In genomic region chr13:22561581-22561980, GRCh38 we compare ENCODE assay signal across 30 cellular contexts.
A peak's percentile ranks its signal among the peaks of the same experiment; 100 is the strongest.
DNase-seq lines count a peak whose midpoint lies in the region; ATAC-seq and TF ChIP-seq lines count a peak whose summit lies in the region.
"Had no signal": no experiment of that assay in that cellular context is flagged by ENCODE, and none has a peak within 500 bp of the region (broad histone marks: within the 10 kb centered on the region; RNA-seq: fewer than 3 reads in every experiment).

No MANE protein-coding gene starts in this region.

- H3K36me3 ChIP-seq in testis (ENCODE audit: low read depth, missing control alignments), result no peaks in the 10 kb centered on the region
- H3K36me3 ChIP-seq: sigmoid colon, suprapubic skin had no signal

- H3K9me3 ChIP-seq in testis, result no peaks in the 10 kb centered on the region

- TF ChIP-seq CTCF in testis (IDR thresholded peaks at IDR 0.05), result no peak

- DNase-seq in DMS 273 treated with DMSO at 0.1 percent for 48 hours (lab: John Stamatoyannopoulos, UW), result peak; percentile 5
- peak; percentile 77 for DNase-seq in NCI-H1092 (lab: John Stamatoyannopoulos, UW)
- peak; percentile 55 to 77 for DNase-seq in NCI-H524 (lab: John Stamatoyannopoulos, UW)
- peak; percentile 37 for DNase-seq in astrocyte of the hippocampus (ENCODE audit: low read depth, low spot score)
- no peak for DNase-seq in Kasumi-1 (lab: John Stamatoyannopoulos, UW)
- no peak for DNase-seq in testis
- DNase-seq in hepatic stellate cell (ENCODE audit: low spot score), result no peak
- DNase-seq: ACHN; activated B cell treated with CpG ODN at 0.5 μM for 24 hours; activated CD8-positive, alpha-beta memory T cell treated with anti-CD3 and anti-CD28 coated beads, Interleukin-2, amount 10 ng/mL, durations not matched to agents 7 days and 5 days; activated naive CD4-positive, alpha-beta T cell treated with anti-CD3 and anti-CD28 coated beads, Interleukin-2, amount 50 U/mL, for 16 hours; aorta; cortex of kidney; EL; HCEC 1CT; head of caudate nucleus; left colon; MM.1S; NCI-H1436 treated with DMSO at 0.1 percent for 48 hours; NCI-H446; SIG-M5; sigmoid colon; stimulated activated CD4-positive, alpha-beta T cell treated with anti-CD3 and anti-CD28 coated beads, Interleukin-15, amount 100 ng/mL, for 24 hours; stimulated activated naive B cell treated with anti-CD40 and anti-IgM and Interleukin-4, amounts not matched to agents 10 μg/mL and 1 μg/mL and 100 μg/mL, for 72 hours; T-cell had no signal

- H3K27ac ChIP-seq in testis, result no peak overlapping the region
- H3K27ac ChIP-seq: sigmoid colon, suprapubic skin had no signal

- no peak overlapping the region for H3K4me3 ChIP-seq in testis
- H3K4me3 ChIP-seq: GM12878, K562, sigmoid colon, suprapubic skin had no signal

- ATAC-seq in HG03095 (IDR thresholded peaks at IDR 0.05; ENCODE audit: unreplicated experiment), result no peak
- ATAC-seq: activated CD8-positive, alpha-beta memory T cell treated with anti-CD3 and anti-CD28 coated beads, Interleukin-2, amount 10 ng/mL, durations not matched to agents 7 days and 5 days; GM12878; K562; left colon; Panc1; stimulated activated naive B cell treated with anti-CD40 and anti-IgM and Interleukin-4, amounts not matched to agents 10 μg/mL and 1 μg/mL and 100 μg/mL, for 72 hours; T-cell had no signal

- intact Hi-C loops in testis (cut with DNase I; ENCODE audit: low total_unique reads), result no loop called here

- H3K4me1 ChIP-seq in testis, result no peaks in the 10 kb centered on the region
- H3K4me1 ChIP-seq: sigmoid colon, suprapubic skin had no signal

- H3K27me3 ChIP-seq in testis, result no peaks in the 10 kb centered on the region
- H3K27me3 ChIP-seq: sigmoid colon, suprapubic skin had no signal

- TF ChIP-seq POLR2A in testis (IDR thresholded peaks at IDR 0.05), result no peak

Comparison
In these comparisons a context has a peak if more than half of its experiments do, and no peak if none do; other contexts are left out.
1. DNase-seq: peak in DMS 273 treated with DMSO at 0.1 percent for 48 hours (single experiment), NCI-H1092 (single experiment), NCI-H524 (2 of 2) and astrocyte of the hippocampus (single experiment); none in Kasumi-1 (0 of 2), testis (single experiment) and hepatic stellate cell (single experiment).